15 cellular contexts compared by ENCODE assay signal in genomic region chr6:15715851-15716250, GRCh38. TPM values are rescaled to one million over a fixed set of nuclear protein-coding genes. Genes with fewer than 3 reads are reported as not detected.
DNase-seq lines count a peak whose midpoint lies in the region; TF ChIP-seq lines count a peak whose summit lies in the region.
"Had no signal": no experiment of that assay in that cellular context is flagged by ENCODE, and none has a peak within 500 bp of the region (broad histone marks: within the 10 kb centered on the region; RNA-seq: fewer than 3 reads in every experiment).

No MANE protein-coding gene starts in this region.

- no peak overlapping the region for H3K4me3 Mint-ChIP-seq in MCF 10A (ENCODE audit: unreplicated experiment)
- H3K4me3 Mint-ChIP-seq: CD14-positive monocyte; CD8-positive, alpha-beta T cell; H9 had no signal

- H3K4me2 ChIP-seq in mammary epithelial cell (ENCODE audit: insufficient read depth, low read depth, low read length) = no peak overlapping the region
- H3K4me2 ChIP-seq: BLaER1 had no signal

- no peaks in the 10 kb centered on the region for H3K79me2 ChIP-seq in mammary epithelial cell (ENCODE audit: insufficient read depth, low read length)

- no peaks in the 10 kb centered on the region for H3K36me3 Mint-ChIP-seq in MCF 10A (ENCODE audit: insufficient read depth, unreplicated experiment)
- H3K36me3 Mint-ChIP-seq: CD14-positive monocyte; CD8-positive, alpha-beta T cell had no signal

- POLR2A ChIA-PET in MCF 10A (lab: Yijun Ruan, JAX) = no interaction called here

- H3K9ac ChIP-seq in mammary epithelial cell (ENCODE audit: insufficient read depth, low read length) = no peak overlapping the region
- H3K9ac ChIP-seq: BLaER1 had no signal

- dilution Hi-C loops in mammary epithelial cell (cut with HindIII; ENCODE audit: low sequenced_read_pairs) = no loop called here

- TF ChIP-seq POLR2A in ovary (IDR thresholded peaks at IDR 0.05) = no peak

- 64% methylated on average over 3 of the region's 3 CpGs for WGBS in mammary epithelial cell (ENCODE audit: low coverage, missing lambda C conversion rate)
- 91 to 94% (median 94%) methylated on average over 3 of the region's 3 CpGs for WGBS in ovary, 3 donors

- H3K4me1 Mint-ChIP-seq in MCF 10A (ENCODE audit: insufficient read depth, unreplicated experiment) = peaks cover 7% of the 10 kb centered on the region
- H3K4me1 Mint-ChIP-seq: CD14-positive monocyte had no signal

- H2AFZ ChIP-seq in mammary epithelial cell (ENCODE audit: low read depth, low read length) = no peak overlapping the region

- DNase-seq in mammary epithelial cell = peak; percentile 42
- DNase-seq in MCF 10A (ENCODE audit: unreplicated experiment) = no peak
- DNase-seq in epithelial cell of prostate (ENCODE audit: low read depth, low spot score) = no peak
- peak; percentile 11 for DNase-seq in renal cortical epithelial cell (ENCODE audit: low read depth)
- DNase-seq in ovary = no peak
- DNase-seq in NK-92 (lab: John Stamatoyannopoulos, UW; ENCODE audit: unreplicated experiment) = no peak
- DNase-seq in NCI-H748 treated with DMSO at 0.1 percent for 48 hours (lab: John Stamatoyannopoulos, UW) = no peak
- DNase-seq: 8988T; Calu3; CD8-positive, alpha-beta T cell; DMS79 treated with DMSO at 0.1 percent for 48 hours; GF-D8; H9 had no signal

- no peaks in the 10 kb centered on the region for H3K27me3 Mint-ChIP-seq in MCF 10A (ENCODE audit: insufficient read depth, unreplicated experiment)

- H4K20me1 ChIP-seq in mammary epithelial cell (ENCODE audit: insufficient read depth, low read length) = no peaks in the 10 kb centered on the region
- H4K20me1 ChIP-seq: BLaER1 had no signal

- intact Hi-C loops in mammary epithelial cell (cut with micrococcal nuclease) (no loop called here), MCF 10A (cut with micrococcal nuclease) (no loop called here), ovary (cut with DNase I) (no loop called here)

- H3K4me1 ChIP-seq in mammary epithelial cell (ENCODE audit: insufficient read depth, low read length) (peaks cover 13% of the 10 kb centered on the region), ovary (ENCODE audit: insufficient read depth) (no peaks in the 10 kb centered on the region)
- H3K4me1 ChIP-seq: BLaER1 had no signal

- H3K36me3 ChIP-seq in mammary epithelial cell (ENCODE audit: insufficient read depth, low read length) (no peaks in the 10 kb centered on the region), ovary (no peaks in the 10 kb centered on the region)
- H3K36me3 ChIP-seq: BLaER1 had no signal

- no peak overlapping the region for H3K27ac Mint-ChIP-seq in MCF 10A (ENCODE audit: low read depth, unreplicated experiment)
- H3K27ac Mint-ChIP-seq: CD14-positive monocyte; CD8-positive, alpha-beta T cell; H9 had no signal

- no peak for TF ChIP-seq CTCF in mammary epithelial cell (conservative IDR thresholded peaks at IDR 0.05 in 1 of 2, IDR thresholded peaks at IDR 0.05 in 1 of 2; ENCODE audit: extremely low read depth in 1 of 2, insufficient read depth in 1 of 2, low read depth in 1 of 2, low read length in 2 of 2)
- no peak for TF ChIP-seq CTCF in MCF 10A (IDR thresholded peaks at IDR 0.05; ENCODE audit: unreplicated experiment)
- TF ChIP-seq CTCF in ovary (IDR thresholded peaks at IDR 0.05) = no peak

- in situ Hi-C loops in mammary epithelial cell (cut with MboI; ENCODE audit: low sequenced_read_pairs in 2 of 2) = no loop called here

- CTCF ChIA-PET in mammary epithelial cell (lab: Charles Lee; ENCODE audit: low non-redundant PET) (no interaction called here), MCF 10A (lab: Yijun Ruan, JAX) (interaction anchor here (0.5 kb wide), 1 partner anchor 290 kb away, joined by 3 read pairs; no protein-coding TSS in a partner anchor)

- H3K27me3 ChIP-seq in mammary epithelial cell (ENCODE audit: insufficient read depth, low read length) (peaks cover 3% of the 10 kb centered on the region), ovary (no peaks in the 10 kb centered on the region)
- H3K27me3 ChIP-seq: BLaER1 had no signal

- no peak overlapping the region for H3K4me3 ChIP-seq in mammary epithelial cell (replicated peaks in 1 of 3; ENCODE audit: insufficient read depth in 1 of 3, low read depth in 2 of 3, low read length in 3 of 3)
- no peak overlapping the region for H3K4me3 ChIP-seq in ovary
- H3K4me3 ChIP-seq: BLaER1 had no signal

- no peaks in the 10 kb centered on the region for H3K9me3 Mint-ChIP-seq in MCF 10A (ENCODE audit: unreplicated experiment)

- no peaks in the 10 kb centered on the region for H3K9me3 ChIP-seq in mammary epithelial cell (replicated peaks; ENCODE audit: insufficient read depth, low read length)
- H3K9me3 ChIP-seq in ovary = no peaks in the 10 kb centered on the region

- BruUV-seq in mammary epithelial cell (replicated peaks; lab: Mats Ljungman, UMichigan) (no TSS peak), MCF 10A (replicated peaks; lab: Mats Ljungman, UMichigan) (no TSS peak)

- no peak for TF ChIP-seq EP300 in ovary (IDR thresholded peaks at IDR 0.05)

- H3K27ac ChIP-seq in mammary epithelial cell (ENCODE audit: insufficient read depth, low read depth, low read length) (no peak overlapping the region), epithelial cell of prostate (peak overlapping the region; percentile 25), ovary (no peak overlapping the region)
- H3K27ac ChIP-seq: BLaER1 had no signal

RNA-seq across cellular contexts. Expression of gene DTNBP1, which starts 53.0 kb away (rescaled TPM):
- total RNA-seq in mammary epithelial cell = 1 to 10 TPM; 2.8 to 9.9 TPM
- 11.1 TPM for polyA plus RNA-seq in mammary epithelial cell
- polyA minus RNA-seq in mammary epithelial cell = 10.1 TPM
- 10.8 and 13.5 TPM in 2 replicates for total RNA-seq in MCF 10A (2022)
- 4.2 and 15.1 TPM in 2 replicates for total RNA-seq in renal cortical epithelial cell
- 10 to 100 TPM; 11.0 to 17.2 (median 15.6) TPM for total RNA-seq in ovary
- polyA plus RNA-seq in ovary = 10 to 100 TPM; 13.0 to 21.4 TPM

Comparison
In these comparisons a context has a peak if more than half of its experiments do, and no peak if none do; other contexts are left out.
1. DNase-seq: peak in mammary epithelial cell (single experiment) and renal cortical epithelial cell (single experiment); none in MCF 10A (single experiment), epithelial cell of prostate (single experiment), ovary (0 of 5), NK-92 (single experiment) and NCI-H748 treated with DMSO at 0.1 percent for 48 hours (single experiment).